Comparison of ENCODE assay signal across 17 cellular contexts in the genomic region with DNA sequence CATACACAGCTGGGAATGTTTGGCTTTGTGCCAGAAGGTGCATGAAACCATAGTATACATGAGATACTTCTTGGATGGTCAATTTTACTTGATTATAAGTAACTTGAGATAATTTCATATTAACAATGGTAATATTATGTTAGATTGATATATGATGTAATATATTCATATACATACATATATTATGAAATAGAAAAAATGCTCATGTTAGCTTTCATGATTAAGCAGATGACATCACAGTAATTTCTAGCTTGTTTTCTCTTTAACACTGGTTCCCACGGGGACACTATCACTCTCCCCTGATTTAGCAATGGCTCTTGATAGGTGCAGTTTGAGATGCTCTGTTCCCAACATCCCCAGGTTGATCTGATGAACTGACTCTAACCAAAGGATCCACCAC. TPM values are rescaled to one million over a fixed set of nuclear protein-coding genes. Genes with fewer than 3 reads are reported as not detected.
DNase-seq lines count a peak whose midpoint lies in the region; ATAC-seq lines count a peak whose summit lies in the region.
"Had no signal": no experiment of that assay in that cellular context is flagged by ENCODE, and none has a peak within 500 bp of the region (broad histone marks: within the 10 kb centered on the region; RNA-seq: fewer than 3 reads in every experiment).

No MANE protein-coding gene starts in this region.

- H3K27me3 Mint-ChIP-seq in T-helper 17 cell: peaks cover 6% of the 10 kb centered on the region

- no peaks in the 10 kb centered on the region for H3K4me1 Mint-ChIP-seq in T-helper 17 cell
- H3K4me1 Mint-ChIP-seq: CD8-positive, alpha-beta memory T cell had no signal

- no peak overlapping the region for H3K4me3 Mint-ChIP-seq in T-helper 17 cell
- H3K4me3 Mint-ChIP-seq: CD8-positive, alpha-beta memory T cell; GM23338 had no signal

- peaks cover 4% of the 10 kb centered on the region for H3K36me3 Mint-ChIP-seq in T-helper 17 cell (ENCODE audit: low read depth)
- H3K36me3 Mint-ChIP-seq: CD8-positive, alpha-beta memory T cell had no signal

- no peaks in the 10 kb centered on the region for H3K9me3 ChIP-seq in T-helper 17 cell (ENCODE audit: control insufficient read depth, low read length, poor library complexity, severe bottlenecking)
- H3K9me3 ChIP-seq: BLaER1 had no signal

- no peak for ATAC-seq in T-helper 17 cell

- DNase-seq in NCI-H146 (lab: John Stamatoyannopoulos, UW) (peak; percentile 47), NCI-H146 treated with DMSO at 0.1 percent for 48 hours (lab: John Stamatoyannopoulos, UW; ENCODE audit: unreplicated experiment) (no peak), NCI-H82 (lab: John Stamatoyannopoulos, UW) (peak; percentile 12), NCI-H82 treated with DMSO at 0.1 percent for 48 hours (lab: John Stamatoyannopoulos, UW; ENCODE audit: unreplicated experiment) (no peak), NCI-H2081 (lab: John Stamatoyannopoulos, UW) (peak; percentile 65 to 76), T-helper 17 cell (no peak), COLO829 (ENCODE audit: low spot score) (no peak)
- DNase-seq: 8988T; AML-193; Calu3; CD8-positive, alpha-beta memory T cell; DMS 273 treated with DMSO at 0.1 percent for 48 hours; EL; H7 had no signal

- H3K27ac Mint-ChIP-seq in T-helper 17 cell: no peak overlapping the region
- H3K27ac Mint-ChIP-seq: CD8-positive, alpha-beta memory T cell; GM23338 had no signal

RNA-seq across cellular contexts. Expression of gene NTF3, which starts 35.4 kb away (rescaled TPM):
- total RNA-seq in T-helper 17 cell: not detected
- total RNA-seq: Calu3; CD8-positive, alpha-beta memory T cell; GM23338; HT1080 had no signal

Comparison
In these comparisons a context has a peak if more than half of its experiments do, and no peak if none do; other contexts are left out.
1. DNase-seq: peak in NCI-H146 (single experiment), NCI-H82 (single experiment) and NCI-H2081 (2 of 2); none in NCI-H146 treated with DMSO at 0.1 percent for 48 hours (single experiment), NCI-H82 treated with DMSO at 0.1 percent for 48 hours (single experiment), T-helper 17 cell (0 of 3) and COLO829 (single experiment).